ENCODE assay signal across 9 cellular contexts in genomic region chr14:105484069-105484996, GRCh38. TPM values are rescaled to one million over a fixed set of nuclear protein-coding genes. Genes with fewer than 3 reads are reported as not detected.
DNase-seq lines count a peak whose midpoint lies in the region; ATAC-seq and TF ChIP-seq lines count a peak whose summit lies in the region.
"Had no signal": no experiment of that assay in that cellular context is flagged by ENCODE, and none has a peak within 500 bp of the region (broad histone marks: within the 10 kb centered on the region; RNA-seq: fewer than 3 reads in every experiment).

No MANE protein-coding gene starts in this region.

- no peak for TF ChIP-seq CTCF in activated CD8-positive, alpha-beta T cell treated with anti-CD3 and anti-CD28 coated beads for 36 hours (IDR thresholded peaks at IDR 0.05)
- no peak for TF ChIP-seq CTCF in smooth muscle cell (IDR thresholded peaks at IDR 0.05; ENCODE audit: borderline replicate concordance, insufficient read depth, poor library complexity, severe bottlenecking)

- H3K4me1 Mint-ChIP-seq in activated CD8-positive, alpha-beta T cell treated with anti-CD3 and anti-CD28 coated beads for 36 hours (ENCODE audit: low read depth), result peaks cover 54% of the 10 kb centered on the region

- intact Hi-C loops in activated CD8-positive, alpha-beta T cell treated with anti-CD3 and anti-CD28 coated beads for 36 hours (cut with micrococcal nuclease), result no loop called here

- WGBS in smooth muscle cell (ENCODE audit: low lambda C conversion rate), result 73% methylated on average over 16 of the region's 20 CpGs

- no peaks in the 10 kb centered on the region for H4K20me1 ChIP-seq in smooth muscle cell (ENCODE audit: low read depth)

- H3K79me2 ChIP-seq in smooth muscle cell (ENCODE audit: low read depth), result no peaks in the 10 kb centered on the region
- H3K79me2 ChIP-seq: hepatocyte had no signal

- no peak overlapping the region for H3K4me3 Mint-ChIP-seq in activated CD8-positive, alpha-beta T cell treated with anti-CD3 and anti-CD28 coated beads for 36 hours

- peak overlapping the region; percentile 39 for H3K9ac ChIP-seq in smooth muscle cell (ENCODE audit: low read depth)

- H3K27ac Mint-ChIP-seq in activated CD8-positive, alpha-beta T cell treated with anti-CD3 and anti-CD28 coated beads for 36 hours, result peak overlapping the region; percentile 53

- H3F3A ChIP-seq in smooth muscle cell (ENCODE audit: low read depth), result no peaks in the 10 kb centered on the region

- no peak overlapping the region for H2AFZ ChIP-seq in smooth muscle cell (ENCODE audit: low read depth)
- H2AFZ ChIP-seq: hepatocyte had no signal

- peaks cover 19% of the 10 kb centered on the region for H3K27me3 ChIP-seq in smooth muscle cell (ENCODE audit: low read depth)

- H3K27me3 Mint-ChIP-seq in activated CD8-positive, alpha-beta T cell treated with anti-CD3 and anti-CD28 coated beads for 36 hours, result peaks cover 8% of the 10 kb centered on the region

- CTCF ChIA-PET in activated CD8-positive, alpha-beta T cell treated with anti-CD3 and anti-CD28 coated beads for 36 hours (lab: Charles Lee), result interaction anchor here (1.2 kb wide), 1 partner anchor 113 kb away, joined by 3 read pairs; no protein-coding TSS in a partner anchor

- H3K4me3 ChIP-seq in smooth muscle cell, result no peak overlapping the region
- H3K4me3 ChIP-seq: hepatocyte had no signal

- no peak overlapping the region for H3K4me2 ChIP-seq in smooth muscle cell
- H3K4me2 ChIP-seq: hepatocyte had no signal

- no peaks in the 10 kb centered on the region for H3K36me3 Mint-ChIP-seq in activated CD8-positive, alpha-beta T cell treated with anti-CD3 and anti-CD28 coated beads for 36 hours (ENCODE audit: low read depth)

- no peaks in the 10 kb centered on the region for H3K9me3 Mint-ChIP-seq in activated CD8-positive, alpha-beta T cell treated with anti-CD3 and anti-CD28 coated beads for 36 hours

- POLR2A ChIA-PET in activated CD8-positive, alpha-beta T cell treated with anti-CD3 and anti-CD28 coated beads for 36 hours (lab: Charles Lee), result interaction anchor here (1.1 to 3.2 kb wide), 2 partner anchors 12 to 44 kb away, joined by 3 to 13 read pairs; no protein-coding TSS in a partner anchor

- peaks cover 10% of the 10 kb centered on the region for H3K4me1 ChIP-seq in smooth muscle cell (ENCODE audit: low read depth)

- H3K9me3 ChIP-seq in smooth muscle cell (replicated peaks; ENCODE audit: low read depth), result no peaks in the 10 kb centered on the region

- no peak for ATAC-seq in activated CD8-positive, alpha-beta T cell treated with anti-CD3 and anti-CD28 coated beads for 36 hours
- ATAC-seq in GM19455 (IDR thresholded peaks at IDR 0.05; ENCODE audit: unreplicated experiment) (no peak), HG03095 (IDR thresholded peaks at IDR 0.05; ENCODE audit: unreplicated experiment) (no peak), HG02970 (IDR thresholded peaks at IDR 0.05; ENCODE audit: low FRiP score, unreplicated experiment) (no peak)

- peak; percentile 51 for DNase-seq in EH (ENCODE audit: low read depth)
- peak; percentile 52 for DNase-seq in activated CD8-positive, alpha-beta T cell treated with anti-CD3 and anti-CD28 coated beads for 36 hours
- peak; percentile 14 for DNase-seq in fibroblast of peridontal ligament (ENCODE audit: extremely low read depth)
- no peak for DNase-seq in smooth muscle cell (lab: John Stamatoyannopoulos, UW; ENCODE audit: unreplicated experiment)
- DNase-seq in cerebellar cortex (ENCODE audit: low spot score), result no peak

- H3K27ac ChIP-seq in smooth muscle cell (ENCODE audit: low read depth), result peak overlapping the region; percentile 35
- H3K27ac ChIP-seq: hepatocyte had no signal

- no peaks in the 10 kb centered on the region for H3K36me3 ChIP-seq in smooth muscle cell (ENCODE audit: low read depth)

RNA-seq across cellular contexts. Expression of gene CRIP1, which starts 2.4 kb away (rescaled TPM):
- 10 to 100 TPM; 93.9 to 95.7 TPM for total RNA-seq in activated CD8-positive, alpha-beta T cell treated with anti-CD3 and anti-CD28 coated beads for 36 hours
- 0.27 and 4.9 TPM in 2 replicates for total RNA-seq in smooth muscle cell
- 31.8 and 40.6 TPM in 2 replicates for polyA plus RNA-seq in smooth muscle cell

RNA-seq across cellular contexts. Expression of gene TEDC1, which starts 6.7 kb away (rescaled TPM):
- 10 to 100 TPM; 30.1 to 31.1 TPM for total RNA-seq in activated CD8-positive, alpha-beta T cell treated with anti-CD3 and anti-CD28 coated beads for 36 hours
- total RNA-seq in smooth muscle cell, result 3.8 and 3.9 TPM in 2 replicates
- polyA plus RNA-seq in smooth muscle cell, result 4.7 and 8.2 TPM in 2 replicates

RNA-seq across cellular contexts. Expression of gene CRIP2, which starts 9.7 kb away (rescaled TPM):
- total RNA-seq in activated CD8-positive, alpha-beta T cell treated with anti-CD3 and anti-CD28 coated beads for 36 hours, result under 1 TPM in 1 of 2 experiments, not detected in 1; 0.45 TPM
- total RNA-seq in smooth muscle cell, result 7.6 and 14.1 TPM in 2 replicates
- polyA plus RNA-seq in smooth muscle cell, result 38.1 and 45.7 TPM in 2 replicates

RNA-seq across cellular contexts. Expression of gene TMEM121, which starts 42.0 kb away (rescaled TPM):
- total RNA-seq in activated CD8-positive, alpha-beta T cell treated with anti-CD3 and anti-CD28 coated beads for 36 hours, result 10 to 100 TPM; 12.0 to 12.1 TPM
- 2.6 and 7.0 TPM in 2 replicates for total RNA-seq in smooth muscle cell
- 7.2 and 12.1 TPM in 2 replicates for polyA plus RNA-seq in smooth muscle cell

Comparison
In these comparisons a context has a peak if more than half of its experiments do, and no peak if none do; other contexts are left out.
1. DNase-seq: peak in EH (single experiment), activated CD8-positive, alpha-beta T cell treated with anti-CD3 and anti-CD28 coated beads for 36 hours (single experiment) and fibroblast of peridontal ligament (single experiment); none in smooth muscle cell (single experiment) and cerebellar cortex (single experiment).
2. RNA of gene CRIP1, which starts 2.4 kb away (total RNA-seq): 93.9 to 95.7 TPM in activated CD8-positive, alpha-beta T cell treated with anti-CD3 and anti-CD28 coated beads for 36 hours; 0.27 to 4.9 TPM in smooth muscle cell; every median in the first group is over 10 times any median in the second.